In the genomic region with DNA sequence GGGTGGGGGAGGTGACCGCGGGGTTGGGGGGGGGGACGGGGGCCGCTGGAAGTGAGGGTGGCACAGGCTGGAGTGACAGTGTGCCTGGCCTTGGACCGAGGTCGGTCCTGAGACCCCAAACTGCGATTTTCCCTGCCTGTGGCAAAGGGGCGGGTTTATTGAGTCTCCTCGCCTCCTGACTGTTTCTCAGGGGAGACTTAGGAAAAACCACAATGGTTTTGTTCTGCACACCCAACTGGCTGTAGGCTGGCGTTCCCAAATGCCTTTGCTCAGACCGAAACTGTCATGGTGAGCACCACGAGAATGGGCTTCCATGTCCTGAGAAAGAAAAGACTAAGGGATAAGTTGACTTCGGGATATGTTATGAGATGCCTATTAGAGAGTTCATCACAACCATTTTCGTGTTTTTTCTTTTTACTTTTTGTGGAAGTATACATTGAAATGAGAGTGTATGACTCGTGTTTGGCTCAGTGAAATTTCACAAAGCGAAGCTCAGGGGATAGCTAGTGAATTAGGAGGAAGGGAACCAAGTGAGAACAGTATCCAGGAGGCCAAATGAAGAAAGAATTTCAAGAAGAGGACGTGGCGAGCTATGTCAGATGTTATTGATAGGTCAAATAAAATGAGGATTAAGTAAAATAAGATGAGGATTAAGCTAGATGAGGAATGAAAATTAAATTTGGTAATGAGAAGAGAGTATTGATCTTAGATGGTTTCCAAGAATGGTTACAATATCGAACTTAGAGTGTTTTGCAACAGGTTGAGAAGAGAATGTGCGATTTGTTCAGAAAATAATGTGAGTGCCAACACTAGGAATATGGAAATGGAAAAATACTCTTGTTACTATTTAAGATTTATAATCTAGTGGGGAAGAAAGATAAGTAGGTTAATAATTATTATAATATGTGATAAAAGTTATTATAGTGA, we compare ENCODE assay signal across 8 cellular contexts.
DNase-seq lines count a peak whose midpoint lies in the region; ATAC-seq and TF ChIP-seq lines count a peak whose summit lies in the region.

No MANE protein-coding gene starts in this region.

- H3K4me3 ChIP-seq in AG09309 (ENCODE audit: control insufficient read depth, low read depth, low read length) (peak overlapping the region; percentile 85), GM12865 (ENCODE audit: low read depth, low read length) (peak overlapping the region; percentile 88), fibroblast of mammary gland (ENCODE audit: control insufficient read depth, low read depth, low read length) (peak overlapping the region; percentile 72), neuron (ENCODE audit: low read length) (peak overlapping the region; percentile 69)

- H3K4me1 ChIP-seq in neuron (ENCODE audit: insufficient read depth, low read length), result peaks cover 18% of the 10 kb centered on the region

- H3K36me3 ChIP-seq in neuron (ENCODE audit: insufficient read depth, low read length), result no peaks in the 10 kb centered on the region

- no peaks in the 10 kb centered on the region for H3K27me3 ChIP-seq in neuron (ENCODE audit: insufficient read depth, low read length)

- DNase-seq in AG09309 (ENCODE audit: low read depth) (no peak), GM12865 (ENCODE audit: low read depth) (peak; percentile 9), RKO (ENCODE audit: low spot score) (peak; percentile 82), fibroblast of mammary gland (ENCODE audit: low read depth) (peak; percentile 59), COR-L47 (lab: John Stamatoyannopoulos, UW) (no peak), NCI-H2196 (lab: John Stamatoyannopoulos, UW; ENCODE audit: unreplicated experiment) (no peak)

- H2AFZ ChIP-seq in neuron (ENCODE audit: low read depth, low read length), result no peak overlapping the region

- no peak for TF ChIP-seq CTCF in AG09309 (IDR thresholded peaks at IDR 0.05; ENCODE audit: control insufficient read depth, insufficient read depth, low read depth, low read length, missing control alignments)
- TF ChIP-seq CTCF in GM12865 (IDR thresholded peaks at IDR 0.05; ENCODE audit: insufficient read depth, low read depth, low read length, missing control alignments), result no peak
- no peak for TF ChIP-seq CTCF in fibroblast of mammary gland (conservative IDR thresholded peaks at IDR 0.05; ENCODE audit: control insufficient read depth, insufficient read depth, low read depth, low read length)

- peaks cover 4% of the 10 kb centered on the region for H3K9me3 ChIP-seq in neuron (ENCODE audit: low read length)

- ATAC-seq in GM21717 (IDR thresholded peaks at IDR 0.05; ENCODE audit: unreplicated experiment), result no peak

Comparison
In these comparisons a context has a peak if more than half of its experiments do, and no peak if none do; other contexts are left out.
1. DNase-seq: peak in GM12865 (single experiment), RKO (single experiment) and fibroblast of mammary gland (single experiment); none in AG09309 (single experiment), COR-L47 (single experiment) and NCI-H2196 (single experiment).
2. Peak in every context shown above with its lines, with median percentiles within 50 percentile points of each other: H3K4me3 ChIP-seq.